17 cellular contexts compared by ENCODE assay signal in genomic region chr15:92984161-92984560, GRCh38.
DNase-seq lines count a peak whose midpoint lies in the region; ATAC-seq and TF ChIP-seq lines count a peak whose summit lies in the region.
"Had no signal": no experiment of that assay in that cellular context is flagged by ENCODE, and none has a peak within 500 bp of the region (broad histone marks: within the 10 kb centered on the region; RNA-seq: fewer than 3 reads in every experiment).

No MANE protein-coding gene starts in this region.

- no TSS peak for BruUV-seq in mammary epithelial cell (replicated peaks; lab: Mats Ljungman, UMichigan)

- H3K36me3 Mint-ChIP-seq in activated T-cell treated with anti-CD3 and anti-CD28 coated beads, Interleukin-2, amount 50 U/mL, for 24 hours (ENCODE audit: low read depth) = peaks cover 54% of the 10 kb centered on the region
- H3K36me3 Mint-ChIP-seq in activated T-cell treated with anti-CD3 and anti-CD28 coated beads, Interleukin-2, amount 50 U/mL, for 4 hours (ENCODE audit: insufficient read depth) = peaks cover 32% of the 10 kb centered on the region
- H3K36me3 Mint-ChIP-seq in memory B cell = peaks cover 31% of the 10 kb centered on the region
- no peaks in the 10 kb centered on the region for H3K36me3 Mint-ChIP-seq in stimulated activated effector memory CD8-positive, alpha-beta T cell treated with anti-CD3 and anti-CD28 coated beads, Interleukin-12 subunit alpha, Interleukin-12 subunit beta, amount 100 ng/mL, for 72 hours

- CTCF ChIA-PET in mammary epithelial cell (lab: Charles Lee; ENCODE audit: low non-redundant PET) = interaction anchor here (0.6 kb wide), 1 partner anchor 17 kb away, joined by 6 read pairs; no protein-coding TSS in a partner anchor

- peaks cover 39% of the 10 kb centered on the region for H3K4me1 ChIP-seq in mammary epithelial cell (ENCODE audit: insufficient read depth, low read length)
- H3K4me1 ChIP-seq: BE2C had no signal

- peaks cover 51% of the 10 kb centered on the region for H3K79me2 ChIP-seq in mammary epithelial cell (ENCODE audit: insufficient read depth, low read length)

- H3K4me1 Mint-ChIP-seq in activated T-cell treated with anti-CD3 and anti-CD28 coated beads, Interleukin-2, amount 50 U/mL, for 24 hours (ENCODE audit: low read depth) = peaks cover 8% of the 10 kb centered on the region
- H3K4me1 Mint-ChIP-seq in activated T-cell treated with anti-CD3 and anti-CD28 coated beads, Interleukin-2, amount 50 U/mL, for 4 hours (ENCODE audit: low read depth) = peaks cover 7% of the 10 kb centered on the region
- no peaks in the 10 kb centered on the region for H3K4me1 Mint-ChIP-seq in memory B cell
- peaks cover 6% of the 10 kb centered on the region for H3K4me1 Mint-ChIP-seq in stimulated activated effector memory CD8-positive, alpha-beta T cell treated with anti-CD3 and anti-CD28 coated beads, Interleukin-12 subunit alpha, Interleukin-12 subunit beta, amount 100 ng/mL, for 72 hours

- no peak overlapping the region for H3K4me2 ChIP-seq in mammary epithelial cell (ENCODE audit: insufficient read depth, low read depth, low read length)
- H3K4me2 ChIP-seq: smooth muscle cell had no signal

- H3K27me3 ChIP-seq in mammary epithelial cell (ENCODE audit: insufficient read depth, low read length) = no peaks in the 10 kb centered on the region
- H3K27me3 ChIP-seq: BE2C had no signal

- H3K27ac ChIP-seq in mammary epithelial cell (ENCODE audit: insufficient read depth, low read depth, low read length) = peak overlapping the region; percentile 33

- 11% methylated on average over 4 of the region's 4 CpGs for WGBS in mammary epithelial cell (ENCODE audit: low coverage, missing lambda C conversion rate)

- H2AFZ ChIP-seq in mammary epithelial cell (ENCODE audit: low read depth, low read length) = no peak overlapping the region

- ATAC-seq in activated T-cell treated with anti-CD3 and anti-CD28 coated beads, Interleukin-2, amount 50 U/mL, for 4 hours = no peak
- ATAC-seq in memory B cell (ENCODE audit: low read depth) = no peak
- ATAC-seq in stimulated activated effector memory CD8-positive, alpha-beta T cell treated with anti-CD3 and anti-CD28 coated beads, Interleukin-12 subunit alpha, Interleukin-12 subunit beta, amount 100 ng/mL, for 72 hours = no peak

- no peak for TF ChIP-seq CTCF in mammary epithelial cell (conservative IDR thresholded peaks at IDR 0.05 in 1 of 2, IDR thresholded peaks at IDR 0.05 in 1 of 2; ENCODE audit: extremely low read depth in 1 of 2, insufficient read depth in 1 of 2, low read depth in 1 of 2, low read length in 2 of 2)

- dilution Hi-C loops in mammary epithelial cell (cut with HindIII; ENCODE audit: low sequenced_read_pairs) = no loop called here

- peak overlapping the region; percentile 45 for H3K27ac Mint-ChIP-seq in activated T-cell treated with anti-CD3 and anti-CD28 coated beads, Interleukin-2, amount 50 U/mL, for 24 hours
- H3K27ac Mint-ChIP-seq in memory B cell = peak overlapping the region; percentile 51
- peak overlapping the region; percentile 1 for H3K27ac Mint-ChIP-seq in stimulated activated effector memory CD8-positive, alpha-beta T cell treated with anti-CD3 and anti-CD28 coated beads, Interleukin-12 subunit alpha, Interleukin-12 subunit beta, amount 100 ng/mL, for 72 hours

- H3K4me3 Mint-ChIP-seq in activated T-cell treated with anti-CD3 and anti-CD28 coated beads, Interleukin-2, amount 50 U/mL, for 24 hours = no peak overlapping the region
- H3K4me3 Mint-ChIP-seq in activated T-cell treated with anti-CD3 and anti-CD28 coated beads, Interleukin-2, amount 50 U/mL, for 4 hours = no peak overlapping the region
- H3K4me3 Mint-ChIP-seq in memory B cell = no peak overlapping the region
- H3K4me3 Mint-ChIP-seq in stimulated activated effector memory CD8-positive, alpha-beta T cell treated with anti-CD3 and anti-CD28 coated beads, Interleukin-12 subunit alpha, Interleukin-12 subunit beta, amount 100 ng/mL, for 72 hours = no peak overlapping the region
- H3K4me3 Mint-ChIP-seq: naive B cell had no signal

- H3K4me3 ChIP-seq in mammary epithelial cell (replicated peaks in 1 of 3; ENCODE audit: insufficient read depth in 1 of 3, low read depth in 2 of 3, low read length in 3 of 3) = no peak overlapping the region
- H3K4me3 ChIP-seq: lung, smooth muscle cell had no signal

- no peaks in the 10 kb centered on the region for H3K9me3 ChIP-seq in mammary epithelial cell (replicated peaks; ENCODE audit: insufficient read depth, low read length)
- H3K9me3 ChIP-seq: BE2C had no signal

- no peaks in the 10 kb centered on the region for H4K20me1 ChIP-seq in mammary epithelial cell (ENCODE audit: insufficient read depth, low read length)

- peaks cover 51% of the 10 kb centered on the region for H3K36me3 ChIP-seq in mammary epithelial cell (ENCODE audit: insufficient read depth, low read length)

- intact Hi-C loops in mammary epithelial cell (cut with micrococcal nuclease) = loop anchor here (5.0 kb wide), 2 partner anchors 42 to 182 kb away; no protein-coding TSS in a partner anchor
- intact Hi-C loops in cardiac septum (cut with DNase I) = no loop called here

- no peak for DNase-seq in activated T-cell treated with anti-CD3 and anti-CD28 coated beads, Interleukin-2, amount 50 U/mL, for 24 hours
- no peak for DNase-seq in activated T-cell treated with anti-CD3 and anti-CD28 coated beads, Interleukin-2, amount 50 U/mL, for 4 hours
- DNase-seq in mammary epithelial cell (no peak), memory B cell (ENCODE audit: low spot score in 2 of 2) (no peak), cardiac septum (ENCODE audit: low spot score) (no peak), NOMO-1 (lab: John Stamatoyannopoulos, UW; ENCODE audit: unreplicated experiment in 2 of 2) (no peak)
- DNase-seq in stimulated activated effector memory CD8-positive, alpha-beta T cell treated with anti-CD3 and anti-CD28 coated beads, Interleukin-12 subunit alpha, Interleukin-12 subunit beta, amount 100 ng/mL, for 72 hours (ENCODE audit: low spot score in 2 of 2) = no peak
- DNase-seq in effector CD8-positive, alpha-beta T cell (lab: John Stamatoyannopoulos, UW) = no peak
- DNase-seq: activated CD4-positive, alpha-beta T cell treated with anti-CD3 and anti-CD28 coated beads, Interleukin-2, amount 50 U/mL, for 1 hour; activated T-cell treated with anti-CD3 and anti-CD28 coated beads for 4 hours; BE2C; MV-4-11; naive B cell; NCI-H524; stimulated activated CD4-positive, alpha-beta T cell treated with anti-CD3 and anti-CD28 coated beads, Interleukin-4, amount 100 ng/mL, for 1 hour had no signal

- no peaks in the 10 kb centered on the region for H3K9me3 Mint-ChIP-seq in activated T-cell treated with anti-CD3 and anti-CD28 coated beads, Interleukin-2, amount 50 U/mL, for 24 hours
- no peaks in the 10 kb centered on the region for H3K9me3 Mint-ChIP-seq in activated T-cell treated with anti-CD3 and anti-CD28 coated beads, Interleukin-2, amount 50 U/mL, for 4 hours
- H3K9me3 Mint-ChIP-seq in memory B cell = no peaks in the 10 kb centered on the region
- no peaks in the 10 kb centered on the region for H3K9me3 Mint-ChIP-seq in stimulated activated effector memory CD8-positive, alpha-beta T cell treated with anti-CD3 and anti-CD28 coated beads, Interleukin-12 subunit alpha, Interleukin-12 subunit beta, amount 100 ng/mL, for 72 hours
- H3K9me3 Mint-ChIP-seq: naive B cell had no signal

- in situ Hi-C loops in mammary epithelial cell (cut with MboI; ENCODE audit: low sequenced_read_pairs in 2 of 2) = no loop called here

- no peaks in the 10 kb centered on the region for H3K27me3 Mint-ChIP-seq in activated T-cell treated with anti-CD3 and anti-CD28 coated beads, Interleukin-2, amount 50 U/mL, for 24 hours
- H3K27me3 Mint-ChIP-seq in activated T-cell treated with anti-CD3 and anti-CD28 coated beads, Interleukin-2, amount 50 U/mL, for 4 hours (ENCODE audit: low read depth) = no peaks in the 10 kb centered on the region
- no peaks in the 10 kb centered on the region for H3K27me3 Mint-ChIP-seq in memory B cell
- H3K27me3 Mint-ChIP-seq: naive B cell had no signal

- no peak overlapping the region for H3K9ac ChIP-seq in mammary epithelial cell (ENCODE audit: insufficient read depth, low read length)

Comparison
In these comparisons a context has a peak if more than half of its experiments do, and no peak if none do; other contexts are left out.
1. H3K27ac Mint-ChIP-seq: peak in every context shown above with its lines; median percentile 51 in memory B cell; 45 in activated T-cell treated with anti-CD3 and anti-CD28 coated beads, Interleukin-2, amount 50 U/mL, for 24 hours; 1 in stimulated activated effector memory CD8-positive, alpha-beta T cell treated with anti-CD3 and anti-CD28 coated beads, Interleukin-12 subunit alpha, Interleukin-12 subunit beta, amount 100 ng/mL, for 72 hours.